11 cellular contexts compared by ENCODE assay signal in the genomic region with DNA sequence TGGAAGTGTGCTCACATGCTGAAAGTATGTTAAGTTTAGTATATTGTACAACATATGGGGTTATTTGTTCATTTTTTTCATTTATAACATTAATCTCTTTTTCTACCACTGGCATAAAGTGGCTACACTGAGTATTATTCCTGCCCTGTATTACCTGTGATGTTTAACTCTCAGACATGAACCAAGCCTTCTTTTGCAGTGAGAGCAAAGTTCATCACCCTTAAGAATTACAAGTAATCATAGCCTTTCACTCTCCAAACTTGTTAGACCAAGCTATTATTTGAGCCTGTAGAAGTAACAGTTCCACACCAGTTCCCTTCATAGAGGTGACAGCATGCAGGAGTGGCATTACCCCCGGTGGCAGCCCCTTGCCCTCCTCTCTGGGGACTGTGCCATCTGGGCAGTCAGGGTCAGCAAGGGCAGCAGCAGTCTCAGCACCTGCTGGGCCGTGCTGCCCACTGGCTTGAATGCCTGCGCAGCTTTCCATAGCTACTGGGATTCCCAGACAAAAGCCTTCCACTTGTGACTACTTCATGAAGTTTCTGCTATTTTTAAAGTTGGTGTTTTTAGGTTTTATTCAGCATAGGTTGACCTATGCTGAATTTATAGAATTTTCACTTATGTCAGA.
"Had no signal": no experiment of that assay in that cellular context is flagged by ENCODE, and none has a peak within 500 bp of the region (broad histone marks: within the 10 kb centered on the region; RNA-seq: fewer than 3 reads in every experiment).

No MANE protein-coding gene starts in this region.

- H3K9me3 ChIP-seq: pancreas, SJCRH30, transverse colon had no signal

- H3K4me3 Mint-ChIP-seq: activated CD4-positive, alpha-beta T cell treated with anti-CD3 and anti-CD28 coated beads, Interleukin-2, amount 10 ng/mL, durations not matched to agents 24 days and 14 days; activated CD8-positive, alpha-beta T cell treated with anti-CD3 and anti-CD28 coated beads, Interleukin-2, amount 10 ng/mL, durations not matched to agents 7 days and 5 days had no signal

- H3K4me3 ChIP-seq: pancreas, SJCRH30, transverse colon had no signal

- H3K4me1 ChIP-seq: pancreas had no signal

- H3K27ac ChIP-seq: pancreas, SJCRH30, transverse colon had no signal

- ATAC-seq: activated CD8-positive, alpha-beta T cell treated with anti-CD3 and anti-CD28 coated beads, Interleukin-2, amount 10 ng/mL, durations not matched to agents 7 days and 5 days; stimulated activated naive CD8-positive, alpha-beta T cell treated with anti-CD3 and anti-CD28 coated beads, Interleukin-15, Interleukin-2, amounts not matched to agents 100 U/mL and 50 U/mL, for 24 hours had no signal

- DNase-seq: activated CD4-positive, alpha-beta T cell treated with anti-CD3 and anti-CD28 coated beads, Interleukin-2, amount 10 ng/mL, durations not matched to agents 24 days and 14 days; activated CD4-positive, CD25-positive, alpha-beta regulatory T cell; activated CD8-positive, alpha-beta memory T cell treated with anti-CD3 and anti-CD28 coated beads, Interleukin-2, amount 50 U/mL, for 4 hours; activated CD8-positive, alpha-beta T cell treated with anti-CD3 and anti-CD28 coated beads, Interleukin-2, amount 10 ng/mL, durations not matched to agents 7 days and 5 days; activated naive CD4-positive, alpha-beta T cell; hippocampal formation; mesendoderm; pancreas; SJCRH30; stimulated activated naive CD8-positive, alpha-beta T cell treated with anti-CD3 and anti-CD28 coated beads, Interleukin-15, Interleukin-2, amounts not matched to agents 100 U/mL and 50 U/mL, for 24 hours; transverse colon had no signal

- H3K9me3 Mint-ChIP-seq: activated CD4-positive, alpha-beta T cell treated with anti-CD3 and anti-CD28 coated beads, Interleukin-2, amount 10 ng/mL, durations not matched to agents 24 days and 14 days had no signal

- H3K36me3 ChIP-seq: transverse colon had no signal

- H3K27me3 Mint-ChIP-seq: activated CD4-positive, alpha-beta T cell treated with anti-CD3 and anti-CD28 coated beads, Interleukin-2, amount 10 ng/mL, durations not matched to agents 24 days and 14 days had no signal

- H3K27ac Mint-ChIP-seq: activated CD4-positive, alpha-beta T cell treated with anti-CD3 and anti-CD28 coated beads, Interleukin-2, amount 10 ng/mL, durations not matched to agents 24 days and 14 days; activated CD8-positive, alpha-beta T cell treated with anti-CD3 and anti-CD28 coated beads, Interleukin-2, amount 10 ng/mL, durations not matched to agents 7 days and 5 days had no signal

- H3K27me3 ChIP-seq: pancreas, SJCRH30, transverse colon had no signal

- H3K4me1 Mint-ChIP-seq: activated CD4-positive, alpha-beta T cell treated with anti-CD3 and anti-CD28 coated beads, Interleukin-2, amount 10 ng/mL, durations not matched to agents 24 days and 14 days had no signal
